1 cellular context compared by ENCODE assay signal in the genomic region with DNA sequence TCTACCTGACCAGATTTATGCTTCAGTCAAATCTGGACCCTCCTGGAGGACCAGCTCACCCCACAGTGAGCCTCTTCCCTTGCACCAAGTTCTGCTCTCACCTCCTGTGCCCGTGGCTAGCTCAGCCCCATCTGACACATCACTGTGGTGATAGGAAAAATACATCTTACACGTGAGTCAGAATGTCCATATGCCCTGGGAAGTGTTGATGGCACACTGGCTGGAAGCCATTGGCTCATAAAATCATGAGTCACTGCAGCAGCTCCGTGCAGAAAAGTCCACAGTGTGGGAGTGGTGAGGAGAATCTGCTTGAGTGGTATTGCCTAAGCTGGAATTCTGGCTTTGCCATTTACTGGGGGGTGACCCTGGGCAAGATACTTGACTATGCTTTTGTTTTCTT.
TF ChIP-seq lines count a peak whose summit lies in the region.

No MANE protein-coding gene starts in this region.

TF ChIP-seq in SK-N-SH, 30 proteins besides CTCF, POLR2A, EP300 and RAD21 (continued from another document):
- TF ChIP-seq, protein P1, sequence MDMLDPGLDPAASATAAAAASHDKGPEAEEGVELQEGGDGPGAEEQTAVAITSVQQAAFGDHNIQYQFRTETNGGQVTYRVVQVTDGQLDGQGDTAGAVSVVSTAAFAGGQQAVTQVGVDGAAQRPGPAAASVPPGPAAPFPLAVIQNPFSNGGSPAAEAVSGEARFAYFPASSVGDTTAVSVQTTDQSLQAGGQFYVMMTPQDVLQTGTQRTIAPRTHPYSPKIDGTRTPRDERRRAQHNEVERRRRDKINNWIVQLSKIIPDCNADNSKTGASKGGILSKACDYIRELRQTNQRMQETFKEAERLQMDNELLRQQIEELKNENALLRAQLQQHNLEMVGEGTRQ (IDR thresholded peaks at IDR 0.05; ENCODE audit: borderline replicate concordance, low read depth, low read length): no peak
- TF ChIP-seq, protein P2, sequence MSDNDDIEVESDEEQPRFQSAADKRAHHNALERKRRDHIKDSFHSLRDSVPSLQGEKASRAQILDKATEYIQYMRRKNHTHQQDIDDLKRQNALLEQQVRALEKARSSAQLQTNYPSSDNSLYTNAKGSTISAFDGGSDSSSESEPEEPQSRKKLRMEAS (IDR thresholded peaks at IDR 0.05; ENCODE audit: low read depth): peak; percentile 89
- TF ChIP-seq FOSL2 (IDR thresholded peaks at IDR 0.05; ENCODE audit: borderline replicate concordance, low read depth) (peak; percentile 97), RCOR1 (IDR thresholded peaks at IDR 0.05; ENCODE audit: low read length) (no peak), YY1 (IDR thresholded peaks at IDR 0.05; ENCODE audit: low read depth) (no peak), MXI1 (IDR thresholded peaks at IDR 0.05; ENCODE audit: low read depth, low read length) (no peak), NRF1 (IDR thresholded peaks at IDR 0.05; ENCODE audit: low read depth, low read length) (no peak), TAF1 (IDR thresholded peaks at IDR 0.05; ENCODE audit: borderline replicate concordance, low read depth, low read length) (no peak), EZH2phosphoT487 (IDR thresholded peaks at IDR 0.05; ENCODE audit: borderline replicate concordance, low read depth) (no peak), RXRA (IDR thresholded peaks at IDR 0.05; ENCODE audit: borderline replicate concordance, low read depth) (peak; percentile 76; the same call in 1 of the 2 replicates), TCF12 (IDR thresholded peaks at IDR 0.05) (peak; percentile 95), SMC3 (IDR thresholded peaks at IDR 0.05; ENCODE audit: low read depth, low read length) (no peak), SIN3A (IDR thresholded peaks at IDR 0.05; ENCODE audit: borderline replicate concordance, low read depth, low read length) (peak; percentile 52; the same call in 1 of the 2 replicates), RFX5 (IDR thresholded peaks at IDR 0.05; ENCODE audit: low read length) (no peak), JUND (IDR thresholded peaks at IDR 0.05) (peak; percentile 98), CHD2 (IDR thresholded peaks at IDR 0.05; ENCODE audit: low read length, partially characterized antibody) (no peak), NFIC (IDR thresholded peaks at IDR 0.05; ENCODE audit: borderline replicate concordance) (peak; percentile 98), FOXM1 (IDR thresholded peaks at IDR 0.05; ENCODE audit: low read depth) (peak; percentile 39; the same call in 1 of the 2 replicates), GABPA (IDR thresholded peaks at IDR 0.05; ENCODE audit: low read depth) (no peak), POLR2AphosphoS5 (IDR thresholded peaks at IDR 0.05; ENCODE audit: low read depth, low read length) (peak; percentile 57; the same call in 1 of the 2 replicates), ELF1 (IDR thresholded peaks at IDR 0.05) (no peak)
- TF ChIP-seq, protein P3, sequence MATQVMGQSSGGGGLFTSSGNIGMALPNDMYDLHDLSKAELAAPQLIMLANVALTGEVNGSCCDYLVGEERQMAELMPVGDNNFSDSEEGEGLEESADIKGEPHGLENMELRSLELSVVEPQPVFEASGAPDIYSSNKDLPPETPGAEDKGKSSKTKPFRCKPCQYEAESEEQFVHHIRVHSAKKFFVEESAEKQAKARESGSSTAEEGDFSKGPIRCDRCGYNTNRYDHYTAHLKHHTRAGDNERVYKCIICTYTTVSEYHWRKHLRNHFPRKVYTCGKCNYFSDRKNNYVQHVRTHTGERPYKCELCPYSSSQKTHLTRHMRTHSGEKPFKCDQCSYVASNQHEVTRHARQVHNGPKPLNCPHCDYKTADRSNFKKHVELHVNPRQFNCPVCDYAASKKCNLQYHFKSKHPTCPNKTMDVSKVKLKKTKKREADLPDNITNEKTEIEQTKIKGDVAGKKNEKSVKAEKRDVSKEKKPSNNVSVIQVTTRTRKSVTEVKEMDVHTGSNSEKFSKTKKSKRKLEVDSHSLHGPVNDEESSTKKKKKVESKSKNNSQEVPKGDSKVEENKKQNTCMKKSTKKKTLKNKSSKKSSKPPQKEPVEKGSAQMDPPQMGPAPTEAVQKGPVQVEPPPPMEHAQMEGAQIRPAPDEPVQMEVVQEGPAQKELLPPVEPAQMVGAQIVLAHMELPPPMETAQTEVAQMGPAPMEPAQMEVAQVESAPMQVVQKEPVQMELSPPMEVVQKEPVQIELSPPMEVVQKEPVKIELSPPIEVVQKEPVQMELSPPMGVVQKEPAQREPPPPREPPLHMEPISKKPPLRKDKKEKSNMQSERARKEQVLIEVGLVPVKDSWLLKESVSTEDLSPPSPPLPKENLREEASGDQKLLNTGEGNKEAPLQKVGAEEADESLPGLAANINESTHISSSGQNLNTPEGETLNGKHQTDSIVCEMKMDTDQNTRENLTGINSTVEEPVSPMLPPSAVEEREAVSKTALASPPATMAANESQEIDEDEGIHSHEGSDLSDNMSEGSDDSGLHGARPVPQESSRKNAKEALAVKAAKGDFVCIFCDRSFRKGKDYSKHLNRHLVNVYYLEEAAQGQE (IDR thresholded peaks at IDR 0.05; ENCODE audit: low read depth, low read length): 0 out of 2 replicates have a peak, but pooled peaks have one; percentile 31
- TF ChIP-seq, protein P4, sequence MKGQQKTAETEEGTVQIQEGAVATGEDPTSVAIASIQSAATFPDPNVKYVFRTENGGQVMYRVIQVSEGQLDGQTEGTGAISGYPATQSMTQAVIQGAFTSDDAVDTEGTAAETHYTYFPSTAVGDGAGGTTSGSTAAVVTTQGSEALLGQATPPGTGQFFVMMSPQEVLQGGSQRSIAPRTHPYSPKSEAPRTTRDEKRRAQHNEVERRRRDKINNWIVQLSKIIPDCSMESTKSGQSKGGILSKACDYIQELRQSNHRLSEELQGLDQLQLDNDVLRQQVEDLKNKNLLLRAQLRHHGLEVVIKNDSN (IDR thresholded peaks at IDR 0.05; ENCODE audit: borderline replicate concordance, low read depth): 0 out of 2 replicates have a peak, but pooled peaks have one; percentile 36
- TF ChIP-seq, protein P5, sequence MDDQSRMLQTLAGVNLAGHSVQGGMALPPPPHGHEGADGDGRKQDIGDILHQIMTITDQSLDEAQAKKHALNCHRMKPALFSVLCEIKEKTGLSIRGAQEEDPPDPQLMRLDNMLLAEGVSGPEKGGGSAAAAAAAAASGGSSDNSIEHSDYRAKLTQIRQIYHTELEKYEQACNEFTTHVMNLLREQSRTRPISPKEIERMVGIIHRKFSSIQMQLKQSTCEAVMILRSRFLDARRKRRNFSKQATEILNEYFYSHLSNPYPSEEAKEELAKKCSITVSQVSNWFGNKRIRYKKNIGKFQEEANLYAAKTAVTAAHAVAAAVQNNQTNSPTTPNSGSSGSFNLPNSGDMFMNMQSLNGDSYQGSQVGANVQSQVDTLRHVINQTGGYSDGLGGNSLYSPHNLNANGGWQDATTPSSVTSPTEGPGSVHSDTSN (IDR thresholded peaks at IDR 0.05): peak; percentile 96
TF ChIP-seq in SK-N-SH: peak in this region for 14.
